Comparison of ENCODE assay signal across 17 cellular contexts in genomic region chr20:1463971-1464570, GRCh38. TPM values are rescaled to one million over a fixed set of nuclear protein-coding genes. Genes with fewer than 3 reads are reported as not detected.
DNase-seq lines count a peak whose midpoint lies in the region; TF ChIP-seq lines count a peak whose summit lies in the region.
"Had no signal": no experiment of that assay in that cellular context is flagged by ENCODE, and none has a peak within 500 bp of the region (broad histone marks: within the 10 kb centered on the region; RNA-seq: fewer than 3 reads in every experiment).

No MANE protein-coding gene starts in this region.

- 0 out of 2 replicates have a peak, but pooled peaks cover 5% of the 10 kb centered on the region for H3K27me3 ChIP-seq in KMS-11 (ENCODE audit: insufficient read depth, low read depth)
- no peaks in the 10 kb centered on the region for H3K27me3 ChIP-seq in osteoblast (ENCODE audit: insufficient read depth, low read length)
- H3K27me3 ChIP-seq: MG63, thyroid gland had no signal

- CTCF ChIA-PET in activated naive CD4-positive, alpha-beta T cell treated with anti-CD3 and anti-CD28 coated beads, Interleukin-2, amount 10 ng/mL, durations not matched to agents 7 days and 5 days (lab: Charles Lee): interaction anchor here (1.6 kb wide), 2 partner anchors 25 to 40 kb away, joined by 3 to 5 read pairs; no protein-coding TSS in a partner anchor
- CTCF ChIA-PET in activated naive CD4-positive, alpha-beta T cell treated with anti-CD3 and anti-CD28 coated beads for 36 hours (lab: Charles Lee): interaction anchor here (1.4 kb wide), 1 partner anchor 40 kb away, joined by 4 read pairs; no protein-coding TSS in a partner anchor

- H3K9me3 ChIP-seq in osteoblast (ENCODE audit: low read depth, low read length): no peaks in the 10 kb centered on the region
- H3K9me3 ChIP-seq: gastroesophageal sphincter, MG63, thyroid gland had no signal

- H3K27ac ChIP-seq in KMS-11: no peak overlapping the region
- H3K27ac ChIP-seq in osteoblast (ENCODE audit: low read depth, low read length): no peak overlapping the region
- H3K27ac ChIP-seq: gastroesophageal sphincter, skin epidermis, thyroid gland had no signal

- no peak overlapping the region for H2AFZ ChIP-seq in KMS-11 (ENCODE audit: low read depth)
- no peak overlapping the region for H2AFZ ChIP-seq in osteoblast (ENCODE audit: low read length)

- no peak for DNase-seq in activated naive CD4-positive, alpha-beta T cell treated with anti-CD3 and anti-CD28 coated beads, Interleukin-2, amount 10 ng/mL, durations not matched to agents 7 days and 5 days
- DNase-seq in activated naive CD4-positive, alpha-beta T cell treated with anti-CD3 and anti-CD28 coated beads for 36 hours: no peak
- no peak for DNase-seq in activated naive CD8-positive, alpha-beta T cell treated with anti-CD3 and anti-CD28 coated beads for 36 hours
- DNase-seq in osteoblast (ENCODE audit: insufficient read length, low spot score, missing footprints) (peak; percentile 84), cardiac septum (ENCODE audit: low spot score) (no peak), NCI-H2107 treated with DMSO at 0.1 percent for 48 hours (lab: John Stamatoyannopoulos, UW; ENCODE audit: unreplicated experiment) (no peak)
- DNase-seq in activated T-cell treated with anti-CD3 and anti-CD28 coated beads, Interleukin-2, amount 50 U/mL, for 1 hour: no peak
- DNase-seq: aorta, MG63, NCI-H1930, Right ventricle myocardium superior, thyroid gland had no signal

- H3K4me1 Mint-ChIP-seq in activated naive CD4-positive, alpha-beta T cell treated with anti-CD3 and anti-CD28 coated beads, Interleukin-2, amount 10 ng/mL, durations not matched to agents 7 days and 5 days: peaks cover 47% of the 10 kb centered on the region
- H3K4me1 Mint-ChIP-seq in activated naive CD4-positive, alpha-beta T cell treated with anti-CD3 and anti-CD28 coated beads for 36 hours (ENCODE audit: low read depth): peaks cover 44% of the 10 kb centered on the region
- peaks cover 47% of the 10 kb centered on the region for H3K4me1 Mint-ChIP-seq in activated naive CD8-positive, alpha-beta T cell treated with anti-CD3 and anti-CD28 coated beads for 36 hours

- H3K9me3 Mint-ChIP-seq in activated naive CD4-positive, alpha-beta T cell treated with anti-CD3 and anti-CD28 coated beads, Interleukin-2, amount 10 ng/mL, durations not matched to agents 7 days and 5 days: no peaks in the 10 kb centered on the region
- no peaks in the 10 kb centered on the region for H3K9me3 Mint-ChIP-seq in activated naive CD4-positive, alpha-beta T cell treated with anti-CD3 and anti-CD28 coated beads for 36 hours
- H3K9me3 Mint-ChIP-seq in activated naive CD8-positive, alpha-beta T cell treated with anti-CD3 and anti-CD28 coated beads for 36 hours: no peaks in the 10 kb centered on the region

- H3K4me2 ChIP-seq in KMS-11 (peak overlapping the region; percentile 4; the same call in 1 of the 2 replicates), osteoblast (ENCODE audit: insufficient read depth, low read length) (no peak overlapping the region)

- TF ChIP-seq CTCF in KMS-11 (conservative IDR thresholded peaks at IDR 0.05; ENCODE audit: low read depth, low read length) (no peak), osteoblast (IDR thresholded peaks at IDR 0.05; ENCODE audit: extremely low read depth, low read depth, low read length) (no peak)

- intact Hi-C loops in activated naive CD4-positive, alpha-beta T cell treated with anti-CD3 and anti-CD28 coated beads for 36 hours (cut with micrococcal nuclease): no loop called here
- intact Hi-C loops in cardiac septum (cut with DNase I): no loop called here

- peaks cover 18% of the 10 kb centered on the region for H3K36me3 Mint-ChIP-seq in activated naive CD4-positive, alpha-beta T cell treated with anti-CD3 and anti-CD28 coated beads, Interleukin-2, amount 10 ng/mL, durations not matched to agents 7 days and 5 days
- peaks cover 17% of the 10 kb centered on the region for H3K36me3 Mint-ChIP-seq in activated naive CD4-positive, alpha-beta T cell treated with anti-CD3 and anti-CD28 coated beads for 36 hours (ENCODE audit: low read depth)
- H3K36me3 Mint-ChIP-seq in activated naive CD8-positive, alpha-beta T cell treated with anti-CD3 and anti-CD28 coated beads for 36 hours: peaks cover 22% of the 10 kb centered on the region

- no peak overlapping the region for H3K4me3 ChIP-seq in KMS-11 (IDR thresholded peaks at IDR 0.05; ENCODE audit: insufficient read depth, low read depth, low read length)
- no peak overlapping the region for H3K4me3 ChIP-seq in osteoblast (ENCODE audit: insufficient read depth, low read length)
- H3K4me3 ChIP-seq: gastroesophageal sphincter, MG63, skin epidermis, thyroid gland had no signal

- H3K27ac Mint-ChIP-seq in activated naive CD4-positive, alpha-beta T cell treated with anti-CD3 and anti-CD28 coated beads, Interleukin-2, amount 10 ng/mL, durations not matched to agents 7 days and 5 days: peak overlapping the region; percentile 29
- H3K27ac Mint-ChIP-seq in activated naive CD4-positive, alpha-beta T cell treated with anti-CD3 and anti-CD28 coated beads for 36 hours: no peak overlapping the region
- H3K27ac Mint-ChIP-seq in activated naive CD8-positive, alpha-beta T cell treated with anti-CD3 and anti-CD28 coated beads for 36 hours: no peak overlapping the region

- H3K9ac ChIP-seq in KMS-11: no peak overlapping the region

- H3K27me3 Mint-ChIP-seq in activated naive CD4-positive, alpha-beta T cell treated with anti-CD3 and anti-CD28 coated beads, Interleukin-2, amount 10 ng/mL, durations not matched to agents 7 days and 5 days: peaks cover 20% of the 10 kb centered on the region
- H3K27me3 Mint-ChIP-seq in activated naive CD4-positive, alpha-beta T cell treated with anti-CD3 and anti-CD28 coated beads for 36 hours (ENCODE audit: low read depth): peaks cover 6% of the 10 kb centered on the region
- peaks cover 17% of the 10 kb centered on the region for H3K27me3 Mint-ChIP-seq in activated naive CD8-positive, alpha-beta T cell treated with anti-CD3 and anti-CD28 coated beads for 36 hours

- H3K79me2 ChIP-seq in KMS-11 (ENCODE audit: insufficient read depth, low read depth): peaks cover 37% of the 10 kb centered on the region
- H3K79me2 ChIP-seq in osteoblast (ENCODE audit: insufficient read depth, low read length): peaks cover 69% of the 10 kb centered on the region

- peaks cover 10% of the 10 kb centered on the region; the same call in 1 of the 2 replicates for H3K36me3 ChIP-seq in KMS-11 (ENCODE audit: insufficient read depth)
- peaks cover 31% of the 10 kb centered on the region for H3K36me3 ChIP-seq in osteoblast (ENCODE audit: insufficient read depth, low read length)

- peaks cover 25% of the 10 kb centered on the region for H3K4me1 ChIP-seq in KMS-11 (ENCODE audit: low read depth, poor library complexity, severe bottlenecking)
- H3K4me1 ChIP-seq in osteoblast (ENCODE audit: insufficient read depth, low read length): peaks cover 16% of the 10 kb centered on the region

- H4K20me1 ChIP-seq in KMS-11 (ENCODE audit: insufficient read depth) (peaks cover 6% of the 10 kb centered on the region), osteoblast (ENCODE audit: insufficient read depth, low read length) (peaks cover 35% of the 10 kb centered on the region)

- H3K4me3 Mint-ChIP-seq in activated naive CD4-positive, alpha-beta T cell treated with anti-CD3 and anti-CD28 coated beads, Interleukin-2, amount 10 ng/mL, durations not matched to agents 7 days and 5 days: peak overlapping the region; percentile 13
- no peak overlapping the region for H3K4me3 Mint-ChIP-seq in activated naive CD4-positive, alpha-beta T cell treated with anti-CD3 and anti-CD28 coated beads for 36 hours
- H3K4me3 Mint-ChIP-seq in activated naive CD8-positive, alpha-beta T cell treated with anti-CD3 and anti-CD28 coated beads for 36 hours: peak overlapping the region; percentile 11

RNA-seq across cellular contexts. Expression of gene NSFL1C, which starts 2.6 kb away (rescaled TPM):
- total RNA-seq in activated naive CD4-positive, alpha-beta T cell treated with anti-CD3 and anti-CD28 coated beads for 36 hours: 10 to 100 TPM; 80.4 to 84.1 TPM
- total RNA-seq in activated naive CD8-positive, alpha-beta T cell treated with anti-CD3 and anti-CD28 coated beads for 36 hours: 10 to 100 TPM; 94.6 to 96.2 TPM
- total RNA-seq in osteoblast (23.0 and 30.0 TPM in 2 replicates), cardiac septum (64.0 TPM)

RNA-seq across cellular contexts. Expression of gene SIRPB2, which starts 27.1 kb away (rescaled TPM):
- not detected for total RNA-seq in activated naive CD4-positive, alpha-beta T cell treated with anti-CD3 and anti-CD28 coated beads for 36 hours
- not detected for total RNA-seq in activated naive CD8-positive, alpha-beta T cell treated with anti-CD3 and anti-CD28 coated beads for 36 hours
- under 0.01 TPM in 1 of 2 replicates, not detected in the other for total RNA-seq in osteoblast
- 2.2 TPM for total RNA-seq in cardiac septum
- total RNA-seq: NCI-H460; T-helper 2 cell treated with Interferon-gamma antibody and Interleukin-4, amounts not matched to agents 100 ng/mL and 5 ng/mL, for 36 hours had no signal
